Comparison of ENCODE assay signal across 10 cellular contexts in the genomic region with DNA sequence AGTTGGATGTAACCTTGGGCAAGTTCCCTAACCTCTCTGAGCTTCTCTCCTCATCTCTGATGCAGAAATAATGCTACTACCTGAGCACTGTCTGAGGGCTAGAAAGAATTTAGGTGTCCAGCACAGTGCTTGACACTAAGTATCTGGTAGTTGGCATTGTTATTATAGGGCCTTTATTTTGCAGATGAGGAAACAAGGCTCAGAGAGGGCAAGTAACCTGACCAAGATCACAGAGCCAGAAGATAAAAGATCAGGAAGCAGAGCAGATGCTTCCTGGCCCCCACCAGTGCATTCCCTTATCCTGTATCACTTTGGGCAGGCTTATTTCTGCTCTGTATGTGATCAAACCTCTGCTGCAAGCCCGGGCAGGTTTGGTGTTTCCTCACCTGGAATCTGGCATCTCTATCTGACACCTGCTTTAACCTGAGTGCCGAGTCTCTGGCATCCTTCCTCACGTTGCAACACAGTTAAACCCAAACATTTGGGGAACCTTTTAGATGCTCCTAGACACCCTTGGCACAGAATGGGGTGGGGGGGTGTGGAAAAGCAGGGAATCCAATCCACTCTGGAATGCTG.
DNase-seq lines count a peak whose midpoint lies in the region; ATAC-seq, FAIRE-seq and TF ChIP-seq lines count a peak whose summit lies in the region.
"Had no signal": no experiment of that assay in that cellular context is flagged by ENCODE, and none has a peak within 500 bp of the region (broad histone marks: within the 10 kb centered on the region; RNA-seq: fewer than 3 reads in every experiment).

No MANE protein-coding gene starts in this region.

- H3K4me2 ChIP-seq in MM.1S (ENCODE audit: low read depth, low read length) (no peak overlapping the region), GM12878 (ENCODE audit: control insufficient read depth, insufficient read depth) (no peak overlapping the region)

- H3K27ac Mint-ChIP-seq in CD8-positive, alpha-beta memory T cell, result peak overlapping the region in 5 of 8 donors; percentile 32 to 95 (median 63)
- H3K27ac Mint-ChIP-seq in natural killer cell, result peak overlapping the region; percentile 68 to 93

- H3K4me3 Mint-ChIP-seq in CD8-positive, alpha-beta memory T cell, result peak overlapping the region; percentile 91 to 97 (median 92)
- H3K4me3 Mint-ChIP-seq in natural killer cell, result peak overlapping the region; percentile 40

- TF ChIP-seq EP300 in GM12878 (IDR thresholded peaks at IDR 0.05; ENCODE audit: borderline replicate concordance in 1 of 2, control insufficient read depth in 1 of 2, low read depth in 2 of 2, low read length in 2 of 2), result no peak

- no peak for DNase-seq in CD8-positive, alpha-beta memory T cell
- DNase-seq in MM.1S, result no peak
- no peak for DNase-seq in GM12878 (ENCODE audit: low read depth, low spot score)
- DNase-seq in natural killer cell, result no peak
- no peak for DNase-seq in Ammon's horn (ENCODE audit: low spot score)
- DNase-seq in GM10248 (ENCODE audit: extremely low spot score), result no peak
- DNase-seq in left ventricle myocardium superior, result no peak
- DNase-seq: activated effector memory CD4-positive, alpha-beta T cell treated with Interleukin-2 at 50 U/mL for 16 hours; NCI-H774 had no signal

- in situ Hi-C loops in GM12878 (cut with MboI), result no loop called here

- H3F3A ChIP-seq in MM.1S (ENCODE audit: insufficient read depth, low read length), result no peaks in the 10 kb centered on the region

- H4K20me1 ChIP-seq in MM.1S (ENCODE audit: insufficient read depth, low read length) (no peaks in the 10 kb centered on the region), GM12878 (ENCODE audit: control insufficient read depth, insufficient read depth) (no peaks in the 10 kb centered on the region)

- TF ChIP-seq POLR2A in GM12878 (IDR thresholded peaks at IDR 0.05; ENCODE audit: low read depth, low read length), result no peak

- no peak for TF ChIP-seq RAD21 in GM12878 (IDR thresholded peaks at IDR 0.05; ENCODE audit: insufficient read depth, low read depth, low read length)

- intact Hi-C loops in GM12878 (cut with micrococcal nuclease; ENCODE audit: unreplicated experiment) (loop anchor here (2.0 to 5.0 kb wide), 2 partner anchors 187 to 331 kb away; no protein-coding TSS in a partner anchor), natural killer cell (cut with micrococcal nuclease) (loop anchor here (2.0 to 10.0 kb wide), 2 partner anchors 189 to 631 kb away; partner anchors contain the start of gene PPP1CB), left ventricle myocardium superior (cut with micrococcal nuclease) (no loop called here)

- H2AFZ ChIP-seq in MM.1S (ENCODE audit: low read length), result 0 out of 2 replicates have a peak overlapping the region, but pooled peaks have one; percentile 72
- H2AFZ ChIP-seq in GM12878 (ENCODE audit: control insufficient read depth, low read depth, low read length), result peak overlapping the region; percentile 78; the same call in 1 of the 2 replicates

- peaks cover 0 to 3% (median 0%) of the 10 kb centered on the region in 5 donors for H3K9me3 Mint-ChIP-seq in CD8-positive, alpha-beta memory T cell
- no peaks in the 10 kb centered on the region for H3K9me3 Mint-ChIP-seq in natural killer cell

- no peak overlapping the region for H3K4me3 ChIP-seq in CD8-positive, alpha-beta memory T cell (ENCODE audit: low read length)
- no peak overlapping the region for H3K4me3 ChIP-seq in MM.1S (ENCODE audit: low read length)
- H3K4me3 ChIP-seq in GM12878, result no peak overlapping the region

- POLR2A ChIA-PET in CD8-positive, alpha-beta memory T cell (lab: Charles Lee), result interaction anchor here (1.9 kb wide), 1 partner anchor 304 kb away, joined by 7 read pairs; the partner anchor contains the start of gene TRMT61B
- POLR2A ChIA-PET in GM12878 (lab: Charles Lee) (interaction anchor here (0.5 kb wide), 1 partner anchor 54 kb away, joined by 6 read pairs; no protein-coding TSS in a partner anchor), GM10248 (lab: Yijun Ruan, JAX) (no interaction called here)

- FAIRE-seq in GM12878 (lab: Jason Lieb, UNC), result peak; percentile 13

- H3K79me2 ChIP-seq in MM.1S (ENCODE audit: low read length) (no peaks in the 10 kb centered on the region), GM12878 (ENCODE audit: control insufficient read depth, insufficient read depth, low read length) (no peaks in the 10 kb centered on the region)

- no peak overlapping the region for H3K27ac ChIP-seq in CD8-positive, alpha-beta memory T cell (ENCODE audit: low read depth, low read length)
- H3K27ac ChIP-seq in MM.1S (ENCODE audit: low read length), result no peak overlapping the region
- H3K27ac ChIP-seq in GM12878 (ENCODE audit: control insufficient read depth, insufficient read depth), result no peak overlapping the region

- SMC1A ChIA-PET in GM12878 (lab: Charles Lee; ENCODE audit: uncharacterized antibody, unreplicated experiment), result interaction anchor here (3.7 kb wide), 1 partner anchor 29 kb away, joined by 22 read pairs; no protein-coding TSS in a partner anchor

- H3K4me1 Mint-ChIP-seq in CD8-positive, alpha-beta memory T cell, result peaks cover 15 to 21% (median 18%) of the 10 kb centered on the region in 3 donors
- H3K4me1 Mint-ChIP-seq in natural killer cell, result peaks cover 5 to 9% of the 10 kb centered on the region in 2 donors

- H3K9me2 ChIP-seq in MM.1S (replicated peaks; ENCODE audit: insufficient read depth, low read length), result no peaks in the 10 kb centered on the region

- no peak overlapping the region for H3K9ac ChIP-seq in MM.1S (ENCODE audit: low read length)
- H3K9ac ChIP-seq in GM12878 (ENCODE audit: control insufficient read depth, insufficient read depth, low read length), result no peak overlapping the region

- no peaks in the 10 kb centered on the region for H3K27me3 ChIP-seq in CD8-positive, alpha-beta memory T cell (ENCODE audit: insufficient read depth, low read length, poor library complexity, severe bottlenecking)
- no peaks in the 10 kb centered on the region for H3K27me3 ChIP-seq in MM.1S (replicated peaks; ENCODE audit: insufficient read depth, low read length)
- no peaks in the 10 kb centered on the region; a peak in 1 of 4 replicates for H3K27me3 ChIP-seq in GM12878 (replicated peaks in 1 of 2; ENCODE audit: control insufficient read depth in 2 of 2, insufficient read depth in 2 of 2, low read length in 1 of 2)

- TF ChIP-seq CTCF in MM.1S (IDR thresholded peaks at IDR 0.05; ENCODE audit: low read length) (no peak), GM12878 (IDR thresholded peaks at IDR 0.05 in 2 of 3, conservative IDR thresholded peaks at IDR 0.05 in 1 of 3; ENCODE audit: control insufficient read depth in 2 of 3, extremely low read depth in 1 of 3, insufficient read depth in 1 of 3, low read depth in 3 of 3, low read length in 3 of 3) (no peak), natural killer cell (IDR thresholded peaks at IDR 0.05) (no peak), GM10248 (IDR thresholded peaks at IDR 0.05; ENCODE audit: control extremely low read depth, extremely low read depth, low read depth, missing control alignments) (no peak)

- H3K36me3 ChIP-seq in CD8-positive, alpha-beta memory T cell (ENCODE audit: insufficient read depth, low read length), result no peaks in the 10 kb centered on the region
- H3K36me3 ChIP-seq in MM.1S (replicated peaks; ENCODE audit: insufficient read depth, low read length), result no peaks in the 10 kb centered on the region
- no peaks in the 10 kb centered on the region for H3K36me3 ChIP-seq in GM12878 (ENCODE audit: control insufficient read depth in 2 of 2, insufficient read depth in 2 of 2, low read length in 1 of 2)

- H3K27me3 Mint-ChIP-seq in CD8-positive, alpha-beta memory T cell, result peaks cover 1 to 6% of the 10 kb centered on the region in 2 donors
- peaks cover 0 to 6% of the 10 kb centered on the region in 2 donors for H3K27me3 Mint-ChIP-seq in natural killer cell (ENCODE audit: low read depth in 2 of 2)

- CTCF ChIA-PET in CD8-positive, alpha-beta memory T cell (lab: Charles Lee), result interaction anchor here (0.7 to 6.6 kb wide), 21 partner anchors 8 to 390 kb away, joined by 3 to 39 read pairs (median 4); partner anchors contain the start of gene PPP1CB
- CTCF ChIA-PET in GM12878 (lab: Yijun Ruan, JAX) (interaction anchor here (0.6 to 2.9 kb wide), 13 partner anchors 8 to 255 kb away, joined by 3 to 36 read pairs (median 5); no protein-coding TSS in a partner anchor), GM10248 (lab: Yijun Ruan, JAX) (interaction anchor here (0.8 to 3.7 kb wide), 23 partner anchors 10 to 790 kb away, joined by 3 to 50 read pairs (median 5); no protein-coding TSS in a partner anchor)

- 51% methylated on average over 3 of the region's 3 CpGs for WGBS in GM12878 (ENCODE audit: insufficient coverage, insufficient replicate concordance, low lambda C conversion rate, missing lambda C conversion rate)

- peaks cover 0 to 3% (median 1%) of the 10 kb centered on the region in 3 donors for H3K36me3 Mint-ChIP-seq in CD8-positive, alpha-beta memory T cell
- H3K36me3 Mint-ChIP-seq in natural killer cell, result no peaks in the 10 kb centered on the region

- RAD21 ChIA-PET in GM12878 (lab: Charles Lee; ENCODE audit: unreplicated experiment), result interaction anchor here (0.8 to 2.6 kb wide), 4 partner anchors 28 to 186 kb away, joined by 3 to 11 read pairs (median 6); partner anchors contain the start of gene PPP1CB

- no peaks in the 10 kb centered on the region for H3K9me3 ChIP-seq in CD8-positive, alpha-beta memory T cell (ENCODE audit: low read length)
- H3K9me3 ChIP-seq in MM.1S (replicated peaks; ENCODE audit: insufficient read depth, low read length) (no peaks in the 10 kb centered on the region), GM12878 (replicated peaks; ENCODE audit: control insufficient read depth, insufficient read depth, low read length) (no peaks in the 10 kb centered on the region)

- no TSS peak for BruUV-seq in GM12878 (replicated peaks; lab: Mats Ljungman, UMichigan)

- ATAC-seq in GM12878 (no peak), natural killer cell (no peak), HG03280 (IDR thresholded peaks at IDR 0.05; ENCODE audit: unreplicated experiment) (no peak), left ventricle myocardium superior (no peak)

- peaks cover 11% of the 10 kb centered on the region for H3K4me1 ChIP-seq in CD8-positive, alpha-beta memory T cell (ENCODE audit: insufficient read depth, low read length)
- peaks cover 5% of the 10 kb centered on the region; the same call in 1 of the 2 replicates for H3K4me1 ChIP-seq in MM.1S (ENCODE audit: low read length)
- H3K4me1 ChIP-seq in GM12878 (ENCODE audit: control insufficient read depth, insufficient read depth, low read length), result peaks cover 3% of the 10 kb centered on the region; the same call in 1 of the 2 replicates

TF ChIP-seq in GM12878, 131 proteins besides CTCF, POLR2A, EP300 and RAD21 (continues in another document):
- TF ChIP-seq CHD1 (IDR thresholded peaks at IDR 0.05; ENCODE audit: low read depth, low read length) (no peak), MEF2B (IDR thresholded peaks at IDR 0.05; ENCODE audit: partially characterized antibody, poor library complexity, severe bottlenecking) (no peak), ZNF207 (IDR thresholded peaks at IDR 0.05; ENCODE audit: borderline replicate concordance) (no peak), PML (IDR thresholded peaks at IDR 0.05; ENCODE audit: low read length) (no peak), SUZ12 (IDR thresholded peaks at IDR 0.05; ENCODE audit: unreplicated experiment) (no peak)
